In the genomic region with DNA sequence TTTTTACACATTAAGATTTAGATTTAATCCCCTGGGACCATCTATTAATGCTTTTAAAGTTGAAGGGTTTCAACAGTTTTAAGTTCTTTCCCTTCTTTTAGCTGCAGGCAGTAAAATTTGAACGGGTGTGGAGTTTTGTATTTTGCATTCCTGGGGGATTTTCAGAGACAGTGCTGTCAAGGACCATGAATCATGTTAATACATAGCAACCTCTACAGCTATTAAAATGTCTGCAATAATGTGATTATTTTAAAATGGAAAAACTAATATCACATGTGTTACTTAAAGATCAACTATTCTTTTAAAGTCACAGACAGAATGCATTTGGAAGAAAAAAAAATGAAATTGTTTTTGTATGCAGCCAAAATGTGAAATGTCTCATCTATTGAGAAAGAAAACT, we compare ENCODE assay signal across 29 cellular contexts. TPM values are rescaled to one million over a fixed set of nuclear protein-coding genes. Genes with fewer than 3 reads are reported as not detected.
"Had no signal": no experiment of that assay in that cellular context is flagged by ENCODE, and none has a peak within 500 bp of the region (broad histone marks: within the 10 kb centered on the region; RNA-seq: fewer than 3 reads in every experiment).

No MANE protein-coding gene starts in this region.

- H3K27ac ChIP-seq: body of pancreas, SJCRH30 had no signal

- DNase-seq: activated CD4-positive, alpha-beta T cell treated with anti-CD3 and anti-CD28 coated beads for 48 hours; activated CD4-positive, alpha-beta T cell treated with anti-CD3 and anti-CD28 coated beads, Interleukin-2, amount 50 U/mL, for 4 hours; activated CD4-positive, CD25-positive, alpha-beta regulatory T cell treated with anti-CD3 and anti-CD28 coated beads, Interleukin-2, amount 50 U/mL, for 72 hours; activated CD8-positive, alpha-beta memory T cell treated with anti-CD3 and anti-CD28 coated beads, Interleukin-2, amount 50 U/mL, for 48 hours; activated CD8-positive, alpha-beta T cell treated with anti-CD3 and anti-CD28 coated beads, Interleukin-2, amount 10 ng/mL, durations not matched to agents 7 days and 5 days; activated effector memory CD4-positive, alpha-beta T cell treated with Interleukin-2 at 50 U/mL for 16 hours; activated naive CD4-positive, alpha-beta T cell; activated T-cell treated with anti-CD3 and anti-CD28 coated beads, Interleukin-2, amount 50 U/mL, for 1 hour; aorta; body of pancreas; MM.1S; NCI-H1105; NCI-H1436; NCI-H1694 treated with DMSO at 0.1 percent for 48 hours; NCI-H2029 treated with DMSO at 0.1 percent for 48 hours; NCI-H345; NCI-H510A treated with DMSO at 0.1 percent for 48 hours; NCI-H69; NK-92 treated with Interleukin-12 subunit alpha and Interleukin-12 subunit beta, amount 100 ng/mL, for 24 hours; OCI-M1; RPMI8226; SJCRH30 had no signal

- H3K4me3 ChIP-seq: body of pancreas, SJCRH30 had no signal

- H3K27ac Mint-ChIP-seq: activated CD8-positive, alpha-beta T cell treated with anti-CD3 and anti-CD28 coated beads, Interleukin-2, amount 10 ng/mL, durations not matched to agents 7 days and 5 days; activated naive CD4-positive, alpha-beta T cell treated with anti-CD3 and anti-CD28 coated beads, Interleukin-2, amount 50 U/mL, for 24 hours; activated T-helper 1 cell treated with anti-CD3 and anti-CD28 coated beads, Interleukin-12 subunit alpha, Interleukin-12 subunit beta, Interleukin-2, Interleukin-4 antibody, amounts not matched to agents 30 ng/mL and 10 ng/mL and 1 ng/mL, durations not matched to agents 14 hours and 24 hours and 36 hours; T-helper 1 cell treated with Interleukin-12 subunit alpha and Interleukin-12 subunit beta and Interleukin-4 antibody, amounts not matched to agents 30 μg/mL and 1 μg/mL, for 36 hours; WTC11 had no signal

- H3K9me3 ChIP-seq: body of pancreas, SJCRH30 had no signal

- FAIRE-seq: bronchial epithelial cell had no signal

- H3K36me3 Mint-ChIP-seq: activated naive CD4-positive, alpha-beta T cell treated with anti-CD3 and anti-CD28 coated beads, Interleukin-2, amount 50 U/mL, for 24 hours; WTC11 had no signal

- H3K27me3 ChIP-seq: body of pancreas, SJCRH30 had no signal

- H3K9me3 Mint-ChIP-seq: activated naive CD4-positive, alpha-beta T cell treated with anti-CD3 and anti-CD28 coated beads, Interleukin-2, amount 50 U/mL, for 24 hours; activated T-helper 1 cell treated with anti-CD3 and anti-CD28 coated beads, Interleukin-12 subunit alpha, Interleukin-12 subunit beta, Interleukin-2, Interleukin-4 antibody, amounts not matched to agents 30 ng/mL and 10 ng/mL and 1 ng/mL, durations not matched to agents 14 hours and 24 hours and 36 hours; T-helper 1 cell treated with Interleukin-12 subunit alpha and Interleukin-12 subunit beta and Interleukin-4 antibody, amounts not matched to agents 30 μg/mL and 1 μg/mL, for 36 hours; WTC11 had no signal

- H3K4me1 ChIP-seq: body of pancreas, SJCRH30 had no signal

- H3K4me3 Mint-ChIP-seq: activated CD8-positive, alpha-beta T cell treated with anti-CD3 and anti-CD28 coated beads, Interleukin-2, amount 10 ng/mL, durations not matched to agents 7 days and 5 days; activated naive CD4-positive, alpha-beta T cell treated with anti-CD3 and anti-CD28 coated beads, Interleukin-2, amount 50 U/mL, for 24 hours; activated T-helper 1 cell treated with anti-CD3 and anti-CD28 coated beads, Interleukin-12 subunit alpha, Interleukin-12 subunit beta, Interleukin-2, Interleukin-4 antibody, amounts not matched to agents 30 ng/mL and 10 ng/mL and 1 ng/mL, durations not matched to agents 14 hours and 24 hours and 36 hours; T-helper 1 cell treated with Interleukin-12 subunit alpha and Interleukin-12 subunit beta and Interleukin-4 antibody, amounts not matched to agents 30 μg/mL and 1 μg/mL, for 36 hours; WTC11 had no signal

- H3K4me1 Mint-ChIP-seq: activated naive CD4-positive, alpha-beta T cell treated with anti-CD3 and anti-CD28 coated beads, Interleukin-2, amount 50 U/mL, for 24 hours; WTC11 had no signal

- H3K36me3 ChIP-seq: SJCRH30 had no signal

- ATAC-seq: activated CD8-positive, alpha-beta T cell treated with anti-CD3 and anti-CD28 coated beads, Interleukin-2, amount 10 ng/mL, durations not matched to agents 7 days and 5 days; body of pancreas; Panc1; Right ventricle myocardium inferior; WTC11 had no signal

RNA-seq across cellular contexts. Expression of gene ZNF521, which starts 21.5 kb away (rescaled TPM):
- total RNA-seq: activated CD8-positive, alpha-beta T cell treated with anti-CD3 and anti-CD28 coated beads, Interleukin-2, amount 10 ng/mL, durations not matched to agents 7 days and 5 days; activated T-helper 1 cell treated with anti-CD3 and anti-CD28 coated beads, Interleukin-12 subunit alpha, Interleukin-12 subunit beta, Interleukin-2, Interleukin-4 antibody, amounts not matched to agents 30 ng/mL and 10 ng/mL and 1 ng/mL, durations not matched to agents 14 hours and 24 hours and 36 hours had no signal
